In genomic region chr12:57845478-57846284, GRCh38 we compare ENCODE assay signal across 9 cellular contexts. TPM values are rescaled to one million over a fixed set of nuclear protein-coding genes. Genes with fewer than 3 reads are reported as not detected.
DNase-seq lines count a peak whose midpoint lies in the region; ATAC-seq, FAIRE-seq and TF ChIP-seq lines count a peak whose summit lies in the region.
"Had no signal": no experiment of that assay in that cellular context is flagged by ENCODE, and none has a peak within 500 bp of the region (broad histone marks: within the 10 kb centered on the region; RNA-seq: fewer than 3 reads in every experiment).

No MANE protein-coding gene starts in this region.

- BruUV-seq in Caco-2 (replicated peaks; lab: Mats Ljungman, UMichigan), result no TSS peak

- H3K4me1 Mint-ChIP-seq in Caco-2 (ENCODE audit: low read depth, unreplicated experiment), result peaks cover 31% of the 10 kb centered on the region

- H3K36me3 ChIP-seq in Caco-2 (ENCODE audit: control insufficient read depth, insufficient read depth, low read length) (no peaks in the 10 kb centered on the region), HUES64 (ENCODE audit: insufficient read depth, low read length) (no peaks in the 10 kb centered on the region), WERI-Rb-1 (peaks cover 9% of the 10 kb centered on the region), breast epithelium (no peaks in the 10 kb centered on the region), small intestine (ENCODE audit: control insufficient read depth in 2 of 2, insufficient read depth in 2 of 2, low read length in 2 of 2) (no peaks in the 10 kb centered on the region)

- H3K27ac ChIP-seq in HUES64 (ENCODE audit: low read depth, low read length) (peak overlapping the region; percentile 100), WERI-Rb-1 (peak overlapping the region; percentile 98), breast epithelium (peak overlapping the region; percentile 99 to 100), small intestine (ENCODE audit: low read depth in 1 of 2, low read length in 1 of 2) (peak overlapping the region; percentile 90 to 99)

- no peak for TF ChIP-seq CTCF in Caco-2 (IDR thresholded peaks at IDR 0.05; ENCODE audit: insufficient read depth in 1 of 2, low read depth in 1 of 2, low read length in 1 of 2, severe bottlenecking in 1 of 2, unreplicated experiment in 1 of 2)
- no peak for TF ChIP-seq CTCF in WERI-Rb-1 (IDR thresholded peaks at IDR 0.05; ENCODE audit: low read depth, low read length)
- no peak for TF ChIP-seq CTCF in breast epithelium (IDR thresholded peaks at IDR 0.05)

- no peaks in the 10 kb centered on the region for H3K9me3 ChIP-seq in Caco-2
- H3K9me3 ChIP-seq in HUES64 (ENCODE audit: insufficient read depth, low read depth, low read length), result no peaks in the 10 kb centered on the region
- no peaks in the 10 kb centered on the region for H3K9me3 ChIP-seq in WERI-Rb-1 (ENCODE audit: severe bottlenecking)
- H3K9me3 ChIP-seq in breast epithelium, result no peaks in the 10 kb centered on the region
- no peaks in the 10 kb centered on the region for H3K9me3 ChIP-seq in small intestine (ENCODE audit: control insufficient read depth, low read depth)

- TF ChIP-seq POLR2A in breast epithelium (IDR thresholded peaks at IDR 0.05), result peak; percentile 10

- intact Hi-C loops in Caco-2 (cut with micrococcal nuclease; ENCODE audit: unreplicated experiment), result loop anchor here (2.0 kb wide), 1 partner anchor 15 kb away; no protein-coding TSS in a partner anchor
- intact Hi-C loops in breast epithelium (cut with DNase I; ENCODE audit: low total_unique reads), result loop anchor here (1.0 kb wide), 1 partner anchor 16 kb away; no protein-coding TSS in a partner anchor

- no peak for FAIRE-seq in small intestine (lab: Jason Lieb, UNC)
- FAIRE-seq: endometrium had no signal

- no peaks in the 10 kb centered on the region for H3K9me3 Mint-ChIP-seq in Caco-2 (ENCODE audit: unreplicated experiment)

- DNase-seq in Caco-2 (peak; percentile 82 to 83), WERI-Rb-1 (peak; percentile 84), breast epithelium (ENCODE audit: low spot score in 2 of 2) (peak; percentile 73 to 91), iPS-NIHi7 (ENCODE audit: extremely low spot score) (peak; percentile 58), small intestine (peak; percentile 60), NCI-H345 (lab: John Stamatoyannopoulos, UW) (no peak)

- peaks cover 30% of the 10 kb centered on the region for H3K4me1 ChIP-seq in Caco-2
- peaks cover 39% of the 10 kb centered on the region for H3K4me1 ChIP-seq in HUES64 (ENCODE audit: insufficient read depth, low read length)
- H3K4me1 ChIP-seq in breast epithelium, result peaks cover under 1 to 29% of the 10 kb centered on the region in 2 donors
- peaks cover 13 to 19% of the 10 kb centered on the region in 2 donors for H3K4me1 ChIP-seq in small intestine (ENCODE audit: control insufficient read depth in 2 of 2, insufficient read depth in 1 of 2, low read depth in 1 of 2, low read length in 1 of 2)

- peak overlapping the region; percentile 98 for H3K4me3 ChIP-seq in Caco-2 (ENCODE audit: low read depth, low read length)
- H3K4me3 ChIP-seq in HUES64 (ENCODE audit: low read length), result peak overlapping the region; percentile 96
- H3K4me3 ChIP-seq in WERI-Rb-1 (ENCODE audit: low read depth, low read length), result peak overlapping the region; percentile 99
- H3K4me3 ChIP-seq in breast epithelium, result peak overlapping the region; percentile 80 to 100 (median 97)
- H3K4me3 ChIP-seq in small intestine (ENCODE audit: low read depth in 1 of 2, low read length in 2 of 2), result peak overlapping the region; percentile 97 to 99

- peaks cover 25% of the 10 kb centered on the region for H3K36me3 Mint-ChIP-seq in Caco-2 (ENCODE audit: insufficient read depth, unreplicated experiment)

- POLR2A ChIA-PET in Caco-2 (lab: Charles Lee), result interaction anchor here (0.9 to 1.6 kb wide), 3 partner anchors 19 to 73 kb away, joined by 3 to 7 read pairs (median 5); partner anchors contain the start of gene EEF1AKMT3

- H3K4me3 Mint-ChIP-seq in Caco-2 (ENCODE audit: unreplicated experiment), result peak overlapping the region; percentile 76

- WGBS in HUES64, result under 1% methylated on average over 81 of the region's 81 CpGs
- WGBS in small intestine, 3 donors, result 0 to 1% (median 0%) methylated on average over 68 to 81 of the region's 81 CpGs

- H3K9ac ChIP-seq in HUES64 (ENCODE audit: low read depth, low read length), result peak overlapping the region; percentile 98

- CTCF ChIA-PET in Caco-2 (lab: Charles Lee), result interaction anchor here (0.9 to 1.2 kb wide), 3 partner anchors 51 to 95 kb away, joined by 3 to 7 read pairs (median 4); no protein-coding TSS in a partner anchor

- H3K27ac Mint-ChIP-seq in Caco-2 (ENCODE audit: unreplicated experiment), result peak overlapping the region; percentile 88

- H3K27me3 ChIP-seq in Caco-2 (replicated peaks; ENCODE audit: control insufficient read depth, insufficient read depth, low read length) (no peaks in the 10 kb centered on the region; the same call in 1 of the 2 replicates), HUES64 (ENCODE audit: insufficient read depth, low read length) (no peaks in the 10 kb centered on the region), WERI-Rb-1 (ENCODE audit: insufficient read depth, low read depth, severe bottlenecking) (no peaks in the 10 kb centered on the region), breast epithelium (no peaks in the 10 kb centered on the region), small intestine (ENCODE audit: control insufficient read depth in 2 of 2, insufficient read depth in 2 of 2, low read length in 2 of 2) (no peaks in the 10 kb centered on the region)

- peak; percentile 25 for ATAC-seq in GM21423 (IDR thresholded peaks at IDR 0.05; ENCODE audit: unreplicated experiment)

- no peaks in the 10 kb centered on the region for H3K27me3 Mint-ChIP-seq in Caco-2 (ENCODE audit: insufficient read depth, unreplicated experiment)

RNA-seq across cellular contexts. Expression of gene CTDSP2, which starts 0.8 kb away (rescaled TPM):
- total RNA-seq in Caco-2 (2022), result 103 and 117 TPM in 2 replicates
- polyA plus RNA-seq in HUES64 (2013, experiment 1 of 2), result 54.8 TPM
- 65.4 TPM for polyA plus RNA-seq in HUES64 (2013, experiment 2 of 2)
- 100 to 1,000 TPM; 144 to 175 (median 167) TPM for total RNA-seq in breast epithelium
- 10 to 100 TPM; 35.1 to 58.1 (median 45.4) TPM for polyA plus RNA-seq in small intestine

RNA-seq across cellular contexts. Expression of gene AVIL, which starts 27.1 kb away (rescaled TPM):
- total RNA-seq in Caco-2 (2022), result 0.84 and 2.3 TPM in 2 replicates
- polyA plus RNA-seq in HUES64 (2013, experiment 1 of 2), result 0.25 TPM
- polyA plus RNA-seq in HUES64 (2013, experiment 2 of 2), result not detected
- 10 to 100 TPM in 1 of 3 donors, 1 to 10 TPM in 2; 3.8 to 17.7 (median 8.8) TPM for total RNA-seq in breast epithelium
- polyA plus RNA-seq in small intestine, result 10 to 100 TPM; 13.4 to 16.5 (median 16.2) TPM
